Comparison of ENCODE assay signal across 31 cellular contexts in the genomic region with DNA sequence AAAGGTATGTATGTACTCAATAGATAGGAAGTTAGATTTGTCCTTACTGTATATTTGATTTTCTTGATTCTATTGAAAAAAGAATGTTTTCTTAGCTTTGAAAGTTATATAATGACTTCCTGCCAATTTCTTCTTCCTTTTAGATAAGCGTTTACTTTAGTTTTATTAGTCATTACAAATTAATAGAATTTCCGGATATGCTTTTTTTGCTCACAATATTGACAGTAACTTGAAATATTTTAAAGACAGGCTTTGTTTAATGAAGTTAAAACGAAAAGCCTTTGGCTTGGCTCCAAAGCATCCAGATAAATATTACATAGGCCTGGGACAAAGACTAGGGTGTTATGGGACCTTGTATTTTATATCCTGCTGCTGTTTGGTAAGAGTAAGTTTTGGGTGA.
"Had no signal": no experiment of that assay in that cellular context is flagged by ENCODE, and none has a peak within 500 bp of the region (broad histone marks: within the 10 kb centered on the region; RNA-seq: fewer than 3 reads in every experiment).

No MANE protein-coding gene starts in this region.

- H2AFZ ChIP-seq: hepatocyte had no signal

- DNase-seq: activated CD4-positive, alpha-beta memory T cell treated with anti-CD3 and anti-CD28 coated beads, Interleukin-2, amount 10 ng/mL, durations not matched to agents 7 days and 5 days; activated CD4-positive, alpha-beta T cell treated with anti-CD3 and anti-CD28 coated beads for 1 hour; activated CD4-positive, alpha-beta T cell treated with anti-CD3 and anti-CD28 coated beads, Interleukin-2, amount 10 ng/mL, durations not matched to agents 7 days and 5 days; activated CD8-positive, alpha-beta memory T cell treated with anti-CD3 and anti-CD28 coated beads, Interleukin-2, amount 50 U/mL, for 48 hours; activated gamma-delta T cell treated with Interleukin-2 at 50 U/mL for 16 hours; activated naive CD4-positive, alpha-beta T cell treated with anti-CD3 and anti-CD28 coated beads, Interleukin-2, amount 50 U/mL, for 16 hours; activated T-cell treated with anti-CD3 and anti-CD28 coated beads, Interleukin-2, amount 50 U/mL, for 24 hours; cerebellar nuclear complex; effector memory CD8-positive, alpha-beta T cell; left colon; naive B cell; nephron progenitor cell; sigmoid colon; stimulated activated CD4-positive, alpha-beta T cell treated with anti-CD3 and anti-CD28 coated beads, Interleukin-1b, Interleukin-23, amount 100 ng/mL, for 48 hours; stimulated activated CD4-positive, alpha-beta T cell treated with anti-CD3 and anti-CD28 coated beads, Interleukin-4, amount 100 ng/mL, for 4 hours; stimulated activated CD8-positive, alpha-beta memory T cell treated with anti-CD3 and anti-CD28 coated beads, Interleukin-4, amount 100 ng/mL, for 48 hours; stimulated activated naive CD8-positive, alpha-beta T cell treated with anti-CD3 and anti-CD28 coated beads, Interleukin-15, amount 100 ng/mL, for 72 hours; substantia nigra; T-helper 2 cell had no signal

- H3K4me2 ChIP-seq: hepatocyte, smooth muscle cell had no signal

- H3K9me3 Mint-ChIP-seq: activated CD4-positive, alpha-beta memory T cell treated with anti-CD3 and anti-CD28 coated beads, Interleukin-2, amount 10 ng/mL, durations not matched to agents 7 days and 5 days; activated CD4-positive, alpha-beta T cell treated with anti-CD3 and anti-CD28 coated beads, Interleukin-2, amount 10 ng/mL, durations not matched to agents 7 days and 5 days; activated T-cell treated with anti-CD3 and anti-CD28 coated beads, Interleukin-2, amount 50 U/mL, for 24 hours; effector memory CD8-positive, alpha-beta T cell; mesothelial cell of epicardium; naive B cell; nephron progenitor cell; stimulated activated memory B cell treated with anti-CD40 and anti-IgM and Interleukin-4, amounts not matched to agents 10 μg/mL and 1 μg/mL and 100 μg/mL, for 72 hours; stimulated activated naive CD8-positive, alpha-beta T cell treated with anti-CD3 and anti-CD28 coated beads, Interleukin-15, amount 100 ng/mL, for 72 hours; type B pancreatic cell; WTC11 had no signal

- H3K36me3 ChIP-seq: gastroesophageal sphincter, neutrophil, vagina had no signal

- H3K79me2 ChIP-seq: hepatocyte had no signal

- H3K36me3 Mint-ChIP-seq: WTC11 had no signal

- H3K27ac ChIP-seq: coronary artery, gastroesophageal sphincter, hepatocyte, neutrophil, sigmoid colon, vagina had no signal

- H3K27ac Mint-ChIP-seq: activated CD4-positive, alpha-beta memory T cell treated with anti-CD3 and anti-CD28 coated beads, Interleukin-2, amount 10 ng/mL, durations not matched to agents 7 days and 5 days; activated CD4-positive, alpha-beta T cell treated with anti-CD3 and anti-CD28 coated beads, Interleukin-2, amount 10 ng/mL, durations not matched to agents 7 days and 5 days; activated T-cell treated with anti-CD3 and anti-CD28 coated beads, Interleukin-2, amount 50 U/mL, for 24 hours; effector memory CD8-positive, alpha-beta T cell; mesothelial cell of epicardium; naive B cell; nephron progenitor cell; progenitor cell of endocrine pancreas; stimulated activated memory B cell treated with anti-CD40 and anti-IgM and Interleukin-4, amounts not matched to agents 10 μg/mL and 1 μg/mL and 100 μg/mL, for 72 hours; stimulated activated naive CD8-positive, alpha-beta T cell treated with anti-CD3 and anti-CD28 coated beads, Interleukin-15, amount 100 ng/mL, for 72 hours; type B pancreatic cell; WTC11 had no signal

- H3K4me1 ChIP-seq: vagina had no signal

- H3K27me3 Mint-ChIP-seq: activated CD4-positive, alpha-beta memory T cell treated with anti-CD3 and anti-CD28 coated beads, Interleukin-2, amount 10 ng/mL, durations not matched to agents 7 days and 5 days; activated CD4-positive, alpha-beta T cell treated with anti-CD3 and anti-CD28 coated beads, Interleukin-2, amount 10 ng/mL, durations not matched to agents 7 days and 5 days; activated T-cell treated with anti-CD3 and anti-CD28 coated beads, Interleukin-2, amount 50 U/mL, for 24 hours; effector memory CD8-positive, alpha-beta T cell; naive B cell; progenitor cell of endocrine pancreas; stimulated activated memory B cell treated with anti-CD40 and anti-IgM and Interleukin-4, amounts not matched to agents 10 μg/mL and 1 μg/mL and 100 μg/mL, for 72 hours; stimulated activated naive CD8-positive, alpha-beta T cell treated with anti-CD3 and anti-CD28 coated beads, Interleukin-15, amount 100 ng/mL, for 72 hours; type B pancreatic cell had no signal

- H3K27me3 ChIP-seq: gastroesophageal sphincter, hepatocyte, neutrophil, sigmoid colon, vagina had no signal

- FAIRE-seq: keratinocyte had no signal

- H3K4me1 Mint-ChIP-seq: nephron progenitor cell had no signal

- ATAC-seq: effector memory CD8-positive, alpha-beta T cell; gastroesophageal sphincter; left colon; stimulated activated memory B cell treated with anti-CD40 and anti-IgM and Interleukin-4, amounts not matched to agents 10 μg/mL and 1 μg/mL and 100 μg/mL, for 72 hours; stimulated activated naive CD8-positive, alpha-beta T cell treated with anti-CD3 and anti-CD28 coated beads, Interleukin-15, amount 100 ng/mL, for 72 hours; WTC11 had no signal

- H3K4me3 Mint-ChIP-seq: activated CD4-positive, alpha-beta memory T cell treated with anti-CD3 and anti-CD28 coated beads, Interleukin-2, amount 10 ng/mL, durations not matched to agents 7 days and 5 days; activated CD4-positive, alpha-beta T cell treated with anti-CD3 and anti-CD28 coated beads, Interleukin-2, amount 10 ng/mL, durations not matched to agents 7 days and 5 days; activated T-cell treated with anti-CD3 and anti-CD28 coated beads, Interleukin-2, amount 50 U/mL, for 24 hours; effector memory CD8-positive, alpha-beta T cell; mesothelial cell of epicardium; naive B cell; nephron progenitor cell; stimulated activated memory B cell treated with anti-CD40 and anti-IgM and Interleukin-4, amounts not matched to agents 10 μg/mL and 1 μg/mL and 100 μg/mL, for 72 hours; stimulated activated naive CD8-positive, alpha-beta T cell treated with anti-CD3 and anti-CD28 coated beads, Interleukin-15, amount 100 ng/mL, for 72 hours; type B pancreatic cell; WTC11 had no signal

- H3K4me3 ChIP-seq: coronary artery, gastroesophageal sphincter, hepatocyte, sigmoid colon, smooth muscle cell, vagina had no signal

- H3K9me3 ChIP-seq: gastroesophageal sphincter, neutrophil, sigmoid colon, vagina had no signal
